Comparison of ENCODE assay signal across 19 cellular contexts in the genomic region with DNA sequence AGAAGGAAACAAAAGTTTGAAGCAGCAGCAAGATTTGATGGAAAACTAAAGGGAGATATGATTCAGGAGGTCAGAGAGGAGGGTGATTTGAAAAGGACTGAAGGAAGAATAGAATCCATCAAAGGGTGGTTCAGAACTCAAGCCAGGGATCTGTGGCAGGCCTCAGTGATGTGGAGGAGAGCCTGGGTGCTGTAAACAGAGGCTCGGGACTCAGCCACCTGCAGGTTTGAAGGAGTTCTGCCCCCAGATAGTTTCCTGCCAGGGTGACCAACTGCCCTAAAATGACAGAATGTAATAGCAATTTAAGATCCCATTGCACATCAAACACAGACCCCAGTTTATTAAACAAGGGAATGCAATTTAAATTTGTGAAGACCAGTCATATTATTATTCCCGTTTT.
A peak's percentile ranks its signal among the peaks of the same experiment; 100 is the strongest.
DNase-seq lines count a peak whose midpoint lies in the region; ATAC-seq, FAIRE-seq and TF ChIP-seq lines count a peak whose summit lies in the region.
"Had no signal": no experiment of that assay in that cellular context is flagged by ENCODE, and none has a peak within 500 bp of the region (broad histone marks: within the 10 kb centered on the region; RNA-seq: fewer than 3 reads in every experiment).

No MANE protein-coding gene starts in this region.

- H3K9me1 ChIP-seq in keratinocyte (ENCODE audit: control insufficient read depth, extremely low read depth, insufficient read depth, low read length) = no peaks in the 10 kb centered on the region

- CTCF ChIA-PET in HepG2 (lab: Yijun Ruan, JAX; ENCODE audit: low intra/inter-chr PET ratio, low total read pairs) = no interaction called here

- TF ChIP-seq POLR2A in HepG2 (IDR thresholded peaks at IDR 0.05; ENCODE audit: insufficient read depth in 1 of 2, low read depth in 2 of 2, low read length in 2 of 2) (no peak), right lobe of liver (IDR thresholded peaks at IDR 0.05) (no peak)

- no peak overlapping the region for H3K9ac ChIP-seq in HepG2 (ENCODE audit: insufficient read depth, low read depth, low read length)
- H3K9ac ChIP-seq in keratinocyte (ENCODE audit: control insufficient read depth, extremely low read depth, insufficient read depth, low read length) = no peak overlapping the region

- no peak overlapping the region for H3K27ac Mint-ChIP-seq in stimulated activated naive CD8-positive, alpha-beta T cell treated with anti-CD3 and anti-CD28 coated beads, Interleukin-15, amount 100 ng/mL, for 72 hours
- H3K27ac Mint-ChIP-seq: CD8-positive, alpha-beta memory T cell had no signal

- H3K9me3 Mint-ChIP-seq in stimulated activated naive CD8-positive, alpha-beta T cell treated with anti-CD3 and anti-CD28 coated beads, Interleukin-15, amount 100 ng/mL, for 72 hours = peaks cover 4 to 6% of the 10 kb centered on the region in 2 donors

- intact Hi-C loops in HepG2 (cut with micrococcal nuclease; ENCODE audit: unreplicated experiment) = no loop called here
- intact Hi-C loops in right lobe of liver (cut with DNase I) = no loop called here

- H3K27me3 ChIP-seq in HepG2 (ENCODE audit: control insufficient read depth in 1 of 2, insufficient read depth in 2 of 2, low read length in 2 of 2) (no peaks in the 10 kb centered on the region), right lobe of liver (no peaks in the 10 kb centered on the region), keratinocyte (ENCODE audit: control insufficient read depth, extremely low read depth, insufficient read depth, low read length) (no peaks in the 10 kb centered on the region)
- H3K27me3 ChIP-seq: SJCRH30 had no signal

- H3K4me1 ChIP-seq in HepG2 (ENCODE audit: insufficient read depth, low read length) = peaks cover 10% of the 10 kb centered on the region
- H3K4me1 ChIP-seq in right lobe of liver = no peaks in the 10 kb centered on the region
- peaks cover 6% of the 10 kb centered on the region for H3K4me1 ChIP-seq in keratinocyte (ENCODE audit: control insufficient read depth, extremely low read depth, insufficient read depth, low read length)

- TF ChIP-seq EP300 in HepG2 (IDR thresholded peaks at IDR 0.05; ENCODE audit: low read depth in 2 of 2, low read length in 2 of 2) (no peak), HepG2 (CRISPR knock-in tag; IDR thresholded peaks at IDR 0.05; ENCODE audit: borderline replicate concordance) (no peak)

- no peaks in the 10 kb centered on the region for H3K27me3 Mint-ChIP-seq in stimulated activated naive CD8-positive, alpha-beta T cell treated with anti-CD3 and anti-CD28 coated beads, Interleukin-15, amount 100 ng/mL, for 72 hours
- H3K27me3 Mint-ChIP-seq: CD8-positive, alpha-beta memory T cell had no signal

- H3K79me2 ChIP-seq in HepG2 (ENCODE audit: insufficient read depth, low read length) (no peaks in the 10 kb centered on the region), keratinocyte (ENCODE audit: control insufficient read depth, insufficient read depth, low read length) (no peaks in the 10 kb centered on the region)

- H3K4me3 Mint-ChIP-seq in stimulated activated naive CD8-positive, alpha-beta T cell treated with anti-CD3 and anti-CD28 coated beads, Interleukin-15, amount 100 ng/mL, for 72 hours = no peak overlapping the region
- H3K4me3 Mint-ChIP-seq: CD8-positive, alpha-beta memory T cell had no signal

- TF ChIP-seq CTCF in HepG2 (CRISPR knock-in tag; IDR thresholded peaks at IDR 0.05) = no peak
- no peak for TF ChIP-seq CTCF in right lobe of liver (IDR thresholded peaks at IDR 0.05)
- no peak for TF ChIP-seq CTCF in keratinocyte (optimal IDR thresholded peaks at IDR 0.05 in 1 of 3, IDR thresholded peaks at IDR 0.05 in 1 of 3, conservative IDR thresholded peaks at IDR 0.05 in 1 of 3; ENCODE audit: extremely low read depth in 1 of 3, insufficient read depth in 2 of 3, low read length in 3 of 3)

- H4K20me1 ChIP-seq in HepG2 (ENCODE audit: insufficient read depth, low read length) (no peaks in the 10 kb centered on the region), keratinocyte (ENCODE audit: control insufficient read depth, extremely low read depth, insufficient read depth, low read length) (no peaks in the 10 kb centered on the region)

- no peak for TF ChIP-seq RAD21 in HepG2 (CRISPR knock-in tag; IDR thresholded peaks at IDR 0.05)

- POLR2A ChIA-PET in HepG2 (lab: Yijun Ruan, JAX) = no interaction called here

- under 1% methylated on average over 2 of the region's 2 CpGs for WGBS in HepG2 (ENCODE audit: low lambda C conversion rate)
- 64% methylated on average over 2 of the region's 2 CpGs for WGBS in right lobe of liver (ENCODE audit: insufficient coverage, low coverage, low lambda C conversion rate, missing lambda C conversion rate)

- BruUV-seq in HepG2 (replicated peaks; lab: Mats Ljungman, UMichigan) = no TSS peak

- H3K4me1 Mint-ChIP-seq in stimulated activated naive CD8-positive, alpha-beta T cell treated with anti-CD3 and anti-CD28 coated beads, Interleukin-15, amount 100 ng/mL, for 72 hours = no peaks in the 10 kb centered on the region
- H3K4me1 Mint-ChIP-seq: CD8-positive, alpha-beta memory T cell had no signal

- DNase-seq in HepG2 (ENCODE audit: low spot score) (no peak), right lobe of liver (no peak), RKO (ENCODE audit: low spot score) (peak; percentile 14), keratinocyte (ENCODE audit: low read depth, low spot score) (no peak)
- no peak for DNase-seq in stimulated activated naive CD8-positive, alpha-beta T cell treated with anti-CD3 and anti-CD28 coated beads, Interleukin-15, amount 100 ng/mL, for 72 hours
- DNase-seq: Calu3; CD8-positive, alpha-beta memory T cell; DMS153; GDM1; NCI-H1092 treated with DMSO at 0.1 percent for 48 hours; NCI-H1436 treated with DMSO at 0.1 percent for 48 hours; NCI-H1930; NCI-H69; SJCRH30 had no signal

- H3K36me3 ChIP-seq in HepG2 (replicated peaks in 1 of 2; ENCODE audit: control insufficient read depth in 1 of 2, insufficient read depth in 2 of 2, low read length in 2 of 2) (no peaks in the 10 kb centered on the region), right lobe of liver (no peaks in the 10 kb centered on the region), keratinocyte (ENCODE audit: control insufficient read depth in 2 of 2, extremely low read depth in 1 of 2, insufficient read depth in 2 of 2, low read length in 2 of 2) (no peaks in the 10 kb centered on the region)
- H3K36me3 ChIP-seq: SJCRH30 had no signal

- dilution Hi-C loops in keratinocyte (cut with MboI; ENCODE audit: extremely low pct_ligation_motif_present, low sequenced_read_pairs) = no loop called here

- no peak for FAIRE-seq in HepG2 (lab: Jason Lieb, UNC)
- peak; percentile 52 for FAIRE-seq in keratinocyte (lab: Jason Lieb, UNC)
- FAIRE-seq: GM18507, K562 had no signal

- H3K27ac ChIP-seq in HepG2 (ENCODE audit: extremely low read length, insufficient read depth, low read length) = no peak overlapping the region
- H3K27ac ChIP-seq in right lobe of liver = no peak overlapping the region
- H3K27ac ChIP-seq in keratinocyte (ENCODE audit: control insufficient read depth, insufficient read depth, low read length) = no peak overlapping the region
- H3K27ac ChIP-seq: C4-2B, SJCRH30 had no signal

- no peak overlapping the region for H3K4me2 ChIP-seq in HepG2 (ENCODE audit: low read depth, low read length)
- H3K4me2 ChIP-seq in keratinocyte (ENCODE audit: control insufficient read depth, extremely low read depth, insufficient read depth, low read depth, low read length) = no peak overlapping the region

- no peak overlapping the region for H3K4me3 ChIP-seq in HepG2 (replicated peaks in 1 of 3; ENCODE audit: insufficient read depth in 1 of 3, low read depth in 2 of 3, low read length in 3 of 3)
- no peak overlapping the region for H3K4me3 ChIP-seq in right lobe of liver
- H3K4me3 ChIP-seq in keratinocyte (ENCODE audit: control insufficient read depth in 2 of 3, extremely low read depth in 1 of 3, insufficient read depth in 2 of 3, low read depth in 1 of 3, low read length in 3 of 3) = no peak overlapping the region
- H3K4me3 ChIP-seq: K562, SJCRH30 had no signal

- in situ Hi-C loops in HepG2 (cut with HindIII; ENCODE audit: extremely low pct_ligation_motif_present, low pct_unique_long_range_greater_than_20kb) = loop anchor here (25.0 kb wide), 1 partner anchor 190 kb away; no protein-coding TSS in a partner anchor

- peak; percentile 70 for ATAC-seq in HepG2
- ATAC-seq in right lobe of liver = no peak
- ATAC-seq in GM18858 (IDR thresholded peaks at IDR 0.05; ENCODE audit: unreplicated experiment) = no peak
- ATAC-seq in HG03460 (IDR thresholded peaks at IDR 0.05; ENCODE audit: unreplicated experiment) = no peak
- ATAC-seq in stimulated activated naive CD8-positive, alpha-beta T cell treated with anti-CD3 and anti-CD28 coated beads, Interleukin-15, amount 100 ng/mL, for 72 hours = no peak
- ATAC-seq: K562 had no signal

- no peaks in the 10 kb centered on the region for H3K9me3 ChIP-seq in HepG2 (ENCODE audit: low read length)
- H3K9me3 ChIP-seq in right lobe of liver = no peaks in the 10 kb centered on the region
- no peaks in the 10 kb centered on the region for H3K9me3 ChIP-seq in keratinocyte (ENCODE audit: control insufficient read depth, low read depth, low read length)
- H3K9me3 ChIP-seq: SJCRH30 had no signal

- H2AFZ ChIP-seq in HepG2 (ENCODE audit: low read length) = no peak overlapping the region
- no peak overlapping the region for H2AFZ ChIP-seq in keratinocyte (ENCODE audit: control insufficient read depth, low read length)

TF ChIP-seq in HepG2, 621 proteins besides CTCF, POLR2A, EP300 and RAD21:
- TF ChIP-seq SMC3 (IDR thresholded peaks at IDR 0.05; ENCODE audit: low read length) (peak; percentile 15; the same call in 1 of the 2 replicates), ASH2L (IDR thresholded peaks at IDR 0.05; ENCODE audit: insufficient read length, low read depth, low read length) (no peak), PCBP2 (optimal IDR thresholded peaks at IDR 0.05; ENCODE audit: low read depth, low read length, poor library complexity, severe bottlenecking) (no peak), STAG1 (CRISPR knock-in tag; IDR thresholded peaks at IDR 0.05) (0 out of 2 replicates have a peak, but pooled peaks have one; percentile 7), AGO2 (optimal IDR thresholded peaks at IDR 0.05; ENCODE audit: low read depth, low read length) (no peak)
TF ChIP-seq in HepG2: peak in this region for 2.
